Comparison of ENCODE assay signal across 23 cellular contexts in the genomic region with DNA sequence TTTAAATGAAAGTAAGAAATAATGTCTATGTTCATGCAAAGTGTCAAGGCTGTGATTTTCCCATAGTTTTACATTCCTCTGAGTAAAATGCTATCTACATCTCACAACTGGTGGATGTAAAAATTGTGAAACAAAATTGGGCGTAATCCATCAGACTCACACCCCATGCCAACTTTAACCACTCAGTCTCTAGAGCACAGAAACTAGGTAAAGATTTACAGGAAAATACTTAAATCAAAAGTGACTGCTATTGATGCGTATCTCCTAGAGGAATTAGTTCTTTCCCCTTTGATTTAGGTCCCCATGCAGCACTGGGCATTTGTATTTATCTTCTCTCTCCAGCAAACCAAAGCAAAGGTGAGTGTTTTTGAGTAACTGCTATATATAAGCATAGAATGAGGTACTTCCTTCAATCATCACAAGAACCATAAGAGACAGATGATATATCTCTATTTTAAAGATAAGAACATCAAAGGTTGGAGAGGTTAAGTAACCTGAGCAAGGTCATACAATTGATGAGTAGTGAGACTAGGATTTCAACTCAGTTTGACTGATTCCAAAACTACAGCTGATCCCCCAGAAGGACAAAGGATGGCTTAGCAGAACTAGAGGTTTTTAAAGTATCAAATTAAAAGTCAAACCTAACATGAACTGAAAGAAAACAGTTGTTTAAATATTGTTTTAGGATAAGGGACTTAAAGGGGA.
DNase-seq lines count a peak whose midpoint lies in the region; ATAC-seq and TF ChIP-seq lines count a peak whose summit lies in the region.
"Had no signal": no experiment of that assay in that cellular context is flagged by ENCODE, and none has a peak within 500 bp of the region (broad histone marks: within the 10 kb centered on the region; RNA-seq: fewer than 3 reads in every experiment).

No MANE protein-coding gene starts in this region.

- no peak overlapping the region for H3K4me2 ChIP-seq in smooth muscle cell
- H3K4me2 ChIP-seq: KMS-11 had no signal

- H4K20me1 ChIP-seq in smooth muscle cell (ENCODE audit: low read depth), result no peaks in the 10 kb centered on the region

- no peak for TF ChIP-seq POLR2A in gastroesophageal sphincter (IDR thresholded peaks at IDR 0.05)

- no peak for TF ChIP-seq CTCF in gastroesophageal sphincter (IDR thresholded peaks at IDR 0.05)
- TF ChIP-seq CTCF in smooth muscle cell (IDR thresholded peaks at IDR 0.05; ENCODE audit: borderline replicate concordance, insufficient read depth, poor library complexity, severe bottlenecking), result no peak

- H3K4me3 ChIP-seq in gastroesophageal sphincter, result no peak overlapping the region
- H3K4me3 ChIP-seq in smooth muscle cell, result no peak overlapping the region
- H3K4me3 ChIP-seq: mucosa of descending colon, SJSA1, transverse colon had no signal

- no peak for TF ChIP-seq EP300 in gastroesophageal sphincter (IDR thresholded peaks at IDR 0.05)

- H3K27ac ChIP-seq in gastroesophageal sphincter (no peak overlapping the region), smooth muscle cell (ENCODE audit: low read depth) (no peak overlapping the region)
- H3K27ac ChIP-seq: KMS-11, SJSA1, transverse colon had no signal

- no peak for DNase-seq in kidney glomerular epithelial cell (lab: John Stamatoyannopoulos, UW)
- DNase-seq in smooth muscle cell (lab: John Stamatoyannopoulos, UW; ENCODE audit: unreplicated experiment), result no peak
- DNase-seq in KG1 (lab: John Stamatoyannopoulos, UW), result no peak
- DNase-seq: ACHN; activated CD4-positive, alpha-beta T cell treated with anti-CD3 and anti-CD28 coated beads, Interleukin-2, amount 10 ng/mL, durations not matched to agents 7 days and 5 days; activated naive CD8-positive, alpha-beta T cell treated with anti-CD3 and anti-CD28 coated beads, Interleukin-2, amount 10 ng/mL, durations not matched to agents 7 days and 5 days; activated T-cell treated with anti-CD3 and anti-CD28 coated beads, Interleukin-2, amount 50 U/mL, for 4 hours; CD8-positive, alpha-beta memory T cell; EL; mucosa of descending colon; NCI-H1436 treated with DMSO at 0.1 percent for 48 hours; NCI-H345; occipital lobe; stimulated activated CD4-positive, alpha-beta T cell treated with anti-CD3 and anti-CD28 coated beads, Interleukin-4, amount 100 ng/mL, for 4 hours; T1000; transverse colon had no signal

- no peaks in the 10 kb centered on the region for H3K79me2 ChIP-seq in smooth muscle cell (ENCODE audit: low read depth)

- H3K9me3 ChIP-seq in gastroesophageal sphincter (no peaks in the 10 kb centered on the region), smooth muscle cell (replicated peaks; ENCODE audit: low read depth) (no peaks in the 10 kb centered on the region)
- H3K9me3 ChIP-seq: SJSA1, transverse colon had no signal

- no peaks in the 10 kb centered on the region for H3K36me3 ChIP-seq in gastroesophageal sphincter
- H3K36me3 ChIP-seq in smooth muscle cell (ENCODE audit: low read depth), result no peaks in the 10 kb centered on the region
- H3K36me3 ChIP-seq: SJSA1, transverse colon had no signal

- peak; percentile 84 for ATAC-seq in GM18508 (IDR thresholded peaks at IDR 0.05; ENCODE audit: insufficient read depth, unreplicated experiment)
- ATAC-seq in GM19463 (IDR thresholded peaks at IDR 0.05; ENCODE audit: unreplicated experiment), result peak; percentile 78
- peak; percentile 46 for ATAC-seq in HG02884 (IDR thresholded peaks at IDR 0.05; ENCODE audit: unreplicated experiment)
- ATAC-seq in HG03457 (IDR thresholded peaks at IDR 0.05; ENCODE audit: unreplicated experiment), result peak; percentile 79
- no peak for ATAC-seq in gastroesophageal sphincter
- ATAC-seq: activated T-cell treated with anti-CD3 and anti-CD28 coated beads, Interleukin-2, amount 50 U/mL, for 4 hours; mucosa of descending colon had no signal

- H3F3A ChIP-seq in smooth muscle cell (ENCODE audit: low read depth), result no peaks in the 10 kb centered on the region

- WGBS in gastroesophageal sphincter (ENCODE audit: low coverage in 1 of 2), 2 donors, result 82 to 87% methylated on average over 2 of the region's 2 CpGs
- WGBS in smooth muscle cell (ENCODE audit: low lambda C conversion rate), result 97% methylated on average over 2 of the region's 2 CpGs

- no peak overlapping the region for H2AFZ ChIP-seq in smooth muscle cell (ENCODE audit: low read depth)

- peaks cover 0 to 10% (median 0%) of the 10 kb centered on the region in 3 donors for H3K4me1 ChIP-seq in gastroesophageal sphincter
- no peaks in the 10 kb centered on the region for H3K4me1 ChIP-seq in smooth muscle cell (ENCODE audit: low read depth)
- H3K4me1 ChIP-seq: SJSA1, transverse colon had no signal

- H3K9ac ChIP-seq in smooth muscle cell (ENCODE audit: low read depth), result no peak overlapping the region
- H3K9ac ChIP-seq: KMS-11 had no signal

- H3K27me3 ChIP-seq in gastroesophageal sphincter, result no peaks in the 10 kb centered on the region
- H3K27me3 ChIP-seq in smooth muscle cell (ENCODE audit: low read depth), result peaks cover 5% of the 10 kb centered on the region
- H3K27me3 ChIP-seq: SJSA1, transverse colon had no signal
